Comparison of ENCODE assay signal across 22 cellular contexts in the genomic region with DNA sequence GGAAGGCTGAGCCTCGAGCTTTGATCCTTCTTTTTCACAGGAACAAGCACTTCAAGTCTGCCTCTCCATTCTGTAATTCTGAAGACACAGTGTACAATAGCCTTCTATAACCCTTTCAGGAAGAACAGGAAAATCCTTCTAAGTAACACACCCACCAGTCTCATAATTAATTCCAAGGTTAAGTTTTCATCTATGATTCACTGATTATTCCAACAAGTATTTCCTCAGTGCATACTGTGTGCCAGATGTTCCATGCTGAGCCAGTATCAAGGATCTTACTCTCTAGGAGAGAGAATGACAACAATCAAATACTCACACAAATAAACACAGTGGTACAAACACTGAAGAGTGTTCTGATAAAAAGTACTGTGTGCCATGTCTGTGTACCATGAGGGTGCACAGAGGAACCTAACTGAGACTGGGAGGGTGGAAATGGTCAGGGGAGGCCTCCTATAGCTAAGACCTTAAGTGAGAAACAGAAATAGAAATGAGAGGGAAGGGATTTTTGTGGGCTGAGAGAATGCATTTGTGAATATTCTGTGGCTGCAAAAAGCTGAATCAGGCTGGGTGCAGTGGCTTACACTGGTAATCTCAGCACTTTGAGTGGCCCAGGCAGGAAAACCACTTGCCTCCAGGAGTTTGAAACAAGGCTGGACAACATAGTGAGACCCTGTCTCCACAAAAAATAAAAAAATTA. TPM values are rescaled to one million over a fixed set of nuclear protein-coding genes. Genes with fewer than 3 reads are reported as not detected.
DNase-seq lines count a peak whose midpoint lies in the region; ATAC-seq and TF ChIP-seq lines count a peak whose summit lies in the region.
"Had no signal": no experiment of that assay in that cellular context is flagged by ENCODE, and none has a peak within 500 bp of the region (broad histone marks: within the 10 kb centered on the region; RNA-seq: fewer than 3 reads in every experiment).

No MANE protein-coding gene starts in this region.

- no peak overlapping the region for H2BK15ac ChIP-seq in IMR-90 (ENCODE audit: low read depth, low read length)

- no peaks in the 10 kb centered on the region for H3K9me1 ChIP-seq in IMR-90 (ENCODE audit: insufficient read depth, low read length)

- no peak overlapping the region for H2BK120ac ChIP-seq in IMR-90 (ENCODE audit: low read depth, low read length)

- DNase-seq in AG04450 (ENCODE audit: low read depth, low spot score), result no peak
- peak; percentile 48 for DNase-seq in IMR-90
- DNase-seq in choroid plexus epithelial cell (ENCODE audit: low read depth), result peak; percentile 47
- peak; percentile 52 for DNase-seq in iris pigment epithelial cell (ENCODE audit: low read depth)
- DNase-seq in activated naive CD8-positive, alpha-beta T cell treated with anti-CD3 and anti-CD28 coated beads, Interleukin-2, amount 50 U/mL, for 24 hours, result no peak
- no peak for DNase-seq in SJCRH30
- DNase-seq in midbrain (lab: John Stamatoyannopoulos, UW), result no peak
- DNase-seq in mucosa of descending colon, result no peak
- DNase-seq: activated naive CD8-positive, alpha-beta T cell treated with anti-CD3 and anti-CD28 coated beads for 36 hours; activated T-cell treated with anti-CD3 and anti-CD28 coated beads, Interleukin-2, amount 50 U/mL, for 72 hours; CD4-positive, CD25-positive, alpha-beta regulatory T cell; effector memory CD4-positive, alpha-beta T cell; glutamatergic neuron; immature natural killer cell; mesendoderm; NCI-H1694; SIG-M5; stimulated activated naive CD4-positive, alpha-beta T cell; T-helper 17 cell; trophoblast cell had no signal

- H3K18ac ChIP-seq in IMR-90 (ENCODE audit: low read depth, low read length), result no peak overlapping the region

- no peak overlapping the region for H4K8ac ChIP-seq in IMR-90 (ENCODE audit: low read depth in 2 of 2, low read length in 2 of 2)

- H3K14ac ChIP-seq in IMR-90 (replicated peaks; ENCODE audit: low read depth, low read length), result no peak overlapping the region

- H2BK20ac ChIP-seq in IMR-90 (ENCODE audit: low read depth, low read length), result no peak overlapping the region

- no peak overlapping the region for H4K91ac ChIP-seq in IMR-90 (ENCODE audit: insufficient read depth, low read depth, low read length)

- H3K4me1 Mint-ChIP-seq in activated naive CD8-positive, alpha-beta T cell treated with anti-CD3 and anti-CD28 coated beads, Interleukin-2, amount 50 U/mL, for 24 hours, result no peaks in the 10 kb centered on the region
- H3K4me1 Mint-ChIP-seq: activated naive CD8-positive, alpha-beta T cell treated with anti-CD3 and anti-CD28 coated beads for 36 hours; CD4-positive, CD25-positive, alpha-beta regulatory T cell; immature natural killer cell; neural crest cell; T-helper 17 cell had no signal

- H2BK5ac ChIP-seq in IMR-90 (ENCODE audit: low read depth, low read length, poor library complexity, severe bottlenecking), result no peak overlapping the region

- H3K4me2 ChIP-seq in IMR-90 (ENCODE audit: low read depth, low read length), result no peak overlapping the region

- no peaks in the 10 kb centered on the region for H3K36me3 Mint-ChIP-seq in activated naive CD8-positive, alpha-beta T cell treated with anti-CD3 and anti-CD28 coated beads, Interleukin-2, amount 50 U/mL, for 24 hours (ENCODE audit: low read depth)
- H3K36me3 Mint-ChIP-seq: activated naive CD8-positive, alpha-beta T cell treated with anti-CD3 and anti-CD28 coated beads for 36 hours; CD4-positive, CD25-positive, alpha-beta regulatory T cell; immature natural killer cell had no signal

- H3K23ac ChIP-seq in IMR-90 (ENCODE audit: low read depth, low read length), result no peak overlapping the region

- H2AFZ ChIP-seq in IMR-90 (replicated peaks; ENCODE audit: low read length, poor library complexity), result no peak overlapping the region

- H3K4me3 Mint-ChIP-seq in activated naive CD8-positive, alpha-beta T cell treated with anti-CD3 and anti-CD28 coated beads, Interleukin-2, amount 50 U/mL, for 24 hours, result no peak overlapping the region
- H3K4me3 Mint-ChIP-seq: activated naive CD8-positive, alpha-beta T cell treated with anti-CD3 and anti-CD28 coated beads for 36 hours; activated T-cell treated with anti-CD3 and anti-CD28 coated beads, Interleukin-2, amount 50 U/mL, for 72 hours; CD4-positive, CD25-positive, alpha-beta regulatory T cell; immature natural killer cell; neural crest cell; T-helper 17 cell; WTC11 had no signal

- H3K4me1 ChIP-seq in IMR-90 (ENCODE audit: control insufficient read depth, insufficient read depth, low read length), result no peaks in the 10 kb centered on the region
- no peaks in the 10 kb centered on the region for H3K4me1 ChIP-seq in SJCRH30
- no peaks in the 10 kb centered on the region for H3K4me1 ChIP-seq in mucosa of descending colon (ENCODE audit: low read depth)

- H3K9me3 Mint-ChIP-seq in activated naive CD8-positive, alpha-beta T cell treated with anti-CD3 and anti-CD28 coated beads, Interleukin-2, amount 50 U/mL, for 24 hours, result no peaks in the 10 kb centered on the region
- H3K9me3 Mint-ChIP-seq: activated naive CD8-positive, alpha-beta T cell treated with anti-CD3 and anti-CD28 coated beads for 36 hours; activated T-cell treated with anti-CD3 and anti-CD28 coated beads, Interleukin-2, amount 50 U/mL, for 72 hours; immature natural killer cell; neural crest cell had no signal

- no peak for TF ChIP-seq RAD21 in IMR-90 (IDR thresholded peaks at IDR 0.05; ENCODE audit: low read length)

- TF ChIP-seq CTCF in AG04450 (IDR thresholded peaks at IDR 0.05; ENCODE audit: low read depth, low read length) (no peak), IMR-90 (conservative IDR thresholded peaks at IDR 0.05; ENCODE audit: low read depth, low read length) (no peak), choroid plexus epithelial cell (conservative IDR thresholded peaks at IDR 0.05; ENCODE audit: low read depth, low read length) (no peak), mucosa of descending colon (IDR thresholded peaks at IDR 0.05) (no peak)

- H3K27me3 Mint-ChIP-seq in activated naive CD8-positive, alpha-beta T cell treated with anti-CD3 and anti-CD28 coated beads, Interleukin-2, amount 50 U/mL, for 24 hours, result peaks cover 34% of the 10 kb centered on the region

- BruUV-seq in IMR-90 (replicated peaks; lab: Mats Ljungman, UMichigan), result no TSS peak

- H3K9ac ChIP-seq in IMR-90 (ENCODE audit: low read depth, low read length), result no peak overlapping the region

- H3K4me3 ChIP-seq in AG04450 (ENCODE audit: low read depth, low read length) (no peak overlapping the region), IMR-90 (ENCODE audit: insufficient read depth, low read depth, low read length) (no peak overlapping the region), choroid plexus epithelial cell (ENCODE audit: low read depth, low read length) (no peak overlapping the region), SJCRH30 (no peak overlapping the region), mucosa of descending colon (no peak overlapping the region)

- H3K27ac ChIP-seq in AG04450 (ENCODE audit: low read depth, low read length) (peak overlapping the region; percentile 12), IMR-90 (ENCODE audit: insufficient read depth, low read length) (no peak overlapping the region), SJCRH30 (no peak overlapping the region)

- no peak overlapping the region for H2AK9ac ChIP-seq in IMR-90 (replicated peaks; ENCODE audit: low read depth, low read length, poor library complexity)

- H3K36me3 ChIP-seq in IMR-90 (ENCODE audit: control insufficient read depth, insufficient read depth, low read length), result no peaks in the 10 kb centered on the region
- no peaks in the 10 kb centered on the region for H3K36me3 ChIP-seq in SJCRH30
- H3K36me3 ChIP-seq in mucosa of descending colon (ENCODE audit: low read depth), result no peaks in the 10 kb centered on the region

- POLR2A ChIA-PET in AG04450 (lab: Yijun Ruan, JAX), result no interaction called here
- POLR2A ChIA-PET in IMR-90 (lab: Charles Lee; ENCODE audit: unreplicated experiment), result no interaction called here

- peak; percentile 62 for ATAC-seq in IMR-90 (ENCODE audit: low read depth)
- ATAC-seq in activated naive CD8-positive, alpha-beta T cell treated with anti-CD3 and anti-CD28 coated beads, Interleukin-2, amount 50 U/mL, for 24 hours, result no peak
- no peak for ATAC-seq in mucosa of descending colon
- ATAC-seq: activated T-cell treated with anti-CD3 and anti-CD28 coated beads, Interleukin-2, amount 50 U/mL, for 72 hours; T-helper 17 cell; WTC11 had no signal

- no peaks in the 10 kb centered on the region for H4K20me1 ChIP-seq in IMR-90 (ENCODE audit: insufficient read depth, low read length)

- TF ChIP-seq POLR2A in IMR-90 (IDR thresholded peaks at IDR 0.05; ENCODE audit: low read depth, low read length), result no peak

- intact Hi-C loops in IMR-90 (cut with micrococcal nuclease), result no loop called here
- intact Hi-C loops in mucosa of descending colon (cut with DNase I, micrococcal nuclease), result no loop called here

- H3K56ac ChIP-seq in IMR-90 (ENCODE audit: extremely low read depth, insufficient read depth, low read length), result no peak overlapping the region

- H3K27me3 ChIP-seq in AG04450 (ENCODE audit: control insufficient read depth, insufficient read depth, low read length) (peaks cover 30% of the 10 kb centered on the region), IMR-90 (ENCODE audit: control insufficient read depth, insufficient read depth, low read length) (peaks cover 37% of the 10 kb centered on the region), SJCRH30 (0 out of 2 replicates have a peak, but pooled peaks cover 4% of the 10 kb centered on the region)

- no peak overlapping the region for H3K4ac ChIP-seq in IMR-90 (ENCODE audit: low read depth, low read length)

- CTCF ChIA-PET in AG04450 (lab: Charles Lee) (no interaction called here), IMR-90 (lab: Yijun Ruan, JAX) (no interaction called here)

- in situ Hi-C loops in IMR-90 (cut with MboI; ENCODE audit: low sequenced_read_pairs), result no loop called here

- H2AK5ac ChIP-seq in IMR-90 (ENCODE audit: low read depth, low read length), result no peak overlapping the region

- no peaks in the 10 kb centered on the region for H3K9me3 ChIP-seq in AG04450 (ENCODE audit: control insufficient read depth, insufficient read depth, low read length)
- H3K9me3 ChIP-seq in IMR-90 (ENCODE audit: control insufficient read depth, insufficient read depth, low read length), result no peaks in the 10 kb centered on the region
- no peaks in the 10 kb centered on the region for H3K9me3 ChIP-seq in SJCRH30 (replicated peaks)
- H3K9me3 ChIP-seq in mucosa of descending colon, result no peaks in the 10 kb centered on the region

- dilution Hi-C loops in IMR-90 (cut with HindIII; ENCODE audit: low sequenced_read_pairs, unreplicated experiment), result no loop called here

- H3K79me1 ChIP-seq in IMR-90 (ENCODE audit: low read depth in 1 of 2, low read length in 2 of 2), result no peaks in the 10 kb centered on the region

- WGBS in IMR-90 (ENCODE audit: extremely low coverage in 2 of 2, insufficient read length in 1 of 2), 2 experiments, result 25% methylated on average over 1 of the region's 1 CpG; no CpG with 5 or more reads in 1 of the 2 experiments

- H3K27ac Mint-ChIP-seq in activated naive CD8-positive, alpha-beta T cell treated with anti-CD3 and anti-CD28 coated beads, Interleukin-2, amount 50 U/mL, for 24 hours, result no peak overlapping the region
- H3K27ac Mint-ChIP-seq: activated naive CD8-positive, alpha-beta T cell treated with anti-CD3 and anti-CD28 coated beads for 36 hours; activated T-cell treated with anti-CD3 and anti-CD28 coated beads, Interleukin-2, amount 50 U/mL, for 72 hours; immature natural killer cell; T-helper 17 cell; WTC11 had no signal

- H4K5ac ChIP-seq in IMR-90 (ENCODE audit: low read depth, low read length), result no peak overlapping the region

RNA-seq across cellular contexts. Expression of a gene that starts 7.3 kb away (rescaled TPM):
- polyA plus RNA-seq in AG04450 (2011; rRNA removed) (6.0 and 6.5 TPM in 2 replicates), IMR-90 (2012; rRNA removed) (13.5 and 20.7 TPM in 2 replicates)
- 1.9 and 2.8 TPM in 2 replicates for polyA minus RNA-seq in AG04450 (2011; rRNA and poly(A)+ RNA removed)
- total RNA-seq in IMR-90 (2012; rRNA removed) (6.9 and 14.5 TPM in 2 replicates), mucosa of descending colon (10 to 100 TPM; 43.0 to 72.0 (median 49.8) TPM)
- 59.3 and 202 TPM in 2 replicates for polyA plus RNA-seq in IMR-90 (2012; cell fraction: cytosol; rRNA removed)
- 11.2 and 12.1 TPM in 2 replicates for polyA plus RNA-seq in IMR-90 (2012; cell fraction: nucleus; rRNA removed; ENCODE audit: low replicate concordance)
- total RNA-seq in SJCRH30 (2014; rRNA removed; shearing (Covaris generic)), result 23.5 and 37.7 TPM in 2 replicates

RNA-seq across cellular contexts. Expression of a gene that starts 14.8 kb away (rescaled TPM):
- polyA plus RNA-seq in AG04450 (2011; rRNA removed) (3.7 and 5.4 TPM in 2 replicates), IMR-90 (2012; rRNA removed) (2.1 and 2.5 TPM in 2 replicates)
- 1.6 and 2.2 TPM in 2 replicates for polyA minus RNA-seq in AG04450 (2011; rRNA and poly(A)+ RNA removed)
- total RNA-seq in IMR-90 (2012; rRNA removed) (1.8 and 2.8 TPM in 2 replicates), mucosa of descending colon (1 to 10 TPM; 1.1 to 6.4 (median 1.5) TPM)
- polyA plus RNA-seq in IMR-90 (2012; cell fraction: cytosol; rRNA removed), result 0.42 and 0.66 TPM in 2 replicates
- polyA plus RNA-seq in IMR-90 (2012; cell fraction: nucleus; rRNA removed; ENCODE audit: low replicate concordance), result 0.35 and 2.8 TPM in 2 replicates
- 4.4 and 5.5 TPM in 2 replicates for total RNA-seq in SJCRH30 (2014; rRNA removed; shearing (Covaris generic))
- total RNA-seq: CD4-positive, CD25-positive, alpha-beta regulatory T cell had no signal
- polyA plus RNA-seq: immature natural killer cell had no signal

Comparison
In these comparisons a context has a peak if more than half of its experiments do, and no peak if none do; other contexts are left out.
1. DNase-seq: peak in IMR-90 (single experiment), choroid plexus epithelial cell (single experiment) and iris pigment epithelial cell (single experiment); none in AG04450 (single experiment), activated naive CD8-positive, alpha-beta T cell treated with anti-CD3 and anti-CD28 coated beads, Interleukin-2, amount 50 U/mL, for 24 hours (single experiment), SJCRH30 (0 of 2), midbrain (single experiment) and mucosa of descending colon (0 of 3).